1 cellular context compared by ENCODE assay signal in the genomic region with DNA sequence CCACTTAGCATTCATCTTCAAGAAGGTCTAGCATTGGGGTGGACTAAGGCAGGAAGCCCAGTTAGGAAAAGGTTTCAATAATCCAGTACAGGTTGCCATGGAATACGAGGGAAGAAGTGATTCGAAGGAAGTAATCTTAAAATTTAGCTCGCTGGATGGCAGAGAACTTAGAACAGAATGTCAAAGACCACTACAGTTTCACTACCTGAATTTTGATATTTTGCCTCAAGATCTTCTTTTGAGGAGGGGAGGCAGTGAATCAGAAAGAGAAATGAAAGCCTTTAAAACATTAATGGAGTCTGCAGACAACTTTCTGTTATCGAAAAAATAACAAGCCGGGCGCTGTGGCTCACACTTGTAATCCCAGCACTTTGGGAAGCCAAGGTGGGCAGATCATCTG.
A peak's percentile ranks its signal among the peaks of the same experiment; 100 is the strongest.
TF ChIP-seq lines count a peak whose summit lies in the region.

No MANE protein-coding gene starts in this region.

TF ChIP-seq in GM12878, 131 proteins besides CTCF, POLR2A, EP300 and RAD21:
- TF ChIP-seq GATAD2B (conservative IDR thresholded peaks at IDR 0.05; ENCODE audit: low read depth) (no peak), ZNF24 (IDR thresholded peaks at IDR 0.05) (peak; percentile 31; the same call in 1 of the 2 replicates), RCOR1 (conservative IDR thresholded peaks at IDR 0.05; ENCODE audit: low read depth, low read length) (no peak), SMAD5 (IDR thresholded peaks at IDR 0.05; ENCODE audit: low read depth) (no peak), JUNB (IDR thresholded peaks at IDR 0.05) (0 out of 2 replicates have a peak, but pooled peaks have one; percentile 18), RUNX3 (IDR thresholded peaks at IDR 0.05; ENCODE audit: low read length) (peak; percentile 4; the same call in 1 of the 2 replicates), FOXK2 (IDR thresholded peaks at IDR 0.05) (no peak), IKZF2 (IDR thresholded peaks at IDR 0.05) (no peak), FOS (IDR thresholded peaks at IDR 0.05; ENCODE audit: borderline replicate concordance, extremely low read depth, insufficient read length) (no peak), SPI1 (IDR thresholded peaks at IDR 0.05; ENCODE audit: borderline replicate concordance, insufficient read depth, low read depth, low read length) (peak; percentile 73)
